ENCODE assay signal across 1 cellular context in genomic region chr6:155493694-155494143, GRCh38.
TF ChIP-seq lines count a peak whose summit lies in the region.

No MANE protein-coding gene starts in this region.

TF ChIP-seq in SK-N-SH, 30 proteins besides CTCF, POLR2A, EP300 and RAD21 (continued from another document):
- TF ChIP-seq REST (IDR thresholded peaks at IDR 0.05; ENCODE audit: low read depth, low read length) (no peak), EZH2phosphoT487 (IDR thresholded peaks at IDR 0.05; ENCODE audit: borderline replicate concordance, low read depth) (no peak), FOSL2 (IDR thresholded peaks at IDR 0.05; ENCODE audit: borderline replicate concordance, low read depth) (peak; percentile 95), FOXJ3 (CRISPR knock-in tag; IDR thresholded peaks at IDR 0.05) (no peak), SIN3A (IDR thresholded peaks at IDR 0.05; ENCODE audit: borderline replicate concordance, low read depth, low read length) (no peak), ELF1 (IDR thresholded peaks at IDR 0.05) (peak; percentile 61), NRF1 (IDR thresholded peaks at IDR 0.05; ENCODE audit: low read depth, low read length) (no peak), TAF1 (IDR thresholded peaks at IDR 0.05; ENCODE audit: borderline replicate concordance, low read depth, low read length) (0 out of 2 replicates have a peak, but pooled peaks have one; percentile 4), RCOR1 (IDR thresholded peaks at IDR 0.05; ENCODE audit: low read length) (no peak), SMC3 (IDR thresholded peaks at IDR 0.05; ENCODE audit: low read depth, low read length) (no peak), NFIC (IDR thresholded peaks at IDR 0.05; ENCODE audit: borderline replicate concordance) (peak; percentile 89), RXRA (IDR thresholded peaks at IDR 0.05; ENCODE audit: borderline replicate concordance, low read depth) (peak; percentile 67), GABPA (IDR thresholded peaks at IDR 0.05; ENCODE audit: low read depth) (no peak), JUND (IDR thresholded peaks at IDR 0.05) (peak; percentile 96)
- TF ChIP-seq, protein P1, sequence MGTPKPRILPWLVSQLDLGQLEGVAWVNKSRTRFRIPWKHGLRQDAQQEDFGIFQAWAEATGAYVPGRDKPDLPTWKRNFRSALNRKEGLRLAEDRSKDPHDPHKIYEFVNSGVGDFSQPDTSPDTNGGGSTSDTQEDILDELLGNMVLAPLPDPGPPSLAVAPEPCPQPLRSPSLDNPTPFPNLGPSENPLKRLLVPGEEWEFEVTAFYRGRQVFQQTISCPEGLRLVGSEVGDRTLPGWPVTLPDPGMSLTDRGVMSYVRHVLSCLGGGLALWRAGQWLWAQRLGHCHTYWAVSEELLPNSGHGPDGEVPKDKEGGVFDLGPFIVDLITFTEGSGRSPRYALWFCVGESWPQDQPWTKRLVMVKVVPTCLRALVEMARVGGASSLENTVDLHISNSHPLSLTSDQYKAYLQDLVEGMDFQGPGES (IDR thresholded peaks at IDR 0.05; ENCODE audit: low read depth, low read length), result no peak
